ENCODE assay signal across 13 cellular contexts in the genomic region with DNA sequence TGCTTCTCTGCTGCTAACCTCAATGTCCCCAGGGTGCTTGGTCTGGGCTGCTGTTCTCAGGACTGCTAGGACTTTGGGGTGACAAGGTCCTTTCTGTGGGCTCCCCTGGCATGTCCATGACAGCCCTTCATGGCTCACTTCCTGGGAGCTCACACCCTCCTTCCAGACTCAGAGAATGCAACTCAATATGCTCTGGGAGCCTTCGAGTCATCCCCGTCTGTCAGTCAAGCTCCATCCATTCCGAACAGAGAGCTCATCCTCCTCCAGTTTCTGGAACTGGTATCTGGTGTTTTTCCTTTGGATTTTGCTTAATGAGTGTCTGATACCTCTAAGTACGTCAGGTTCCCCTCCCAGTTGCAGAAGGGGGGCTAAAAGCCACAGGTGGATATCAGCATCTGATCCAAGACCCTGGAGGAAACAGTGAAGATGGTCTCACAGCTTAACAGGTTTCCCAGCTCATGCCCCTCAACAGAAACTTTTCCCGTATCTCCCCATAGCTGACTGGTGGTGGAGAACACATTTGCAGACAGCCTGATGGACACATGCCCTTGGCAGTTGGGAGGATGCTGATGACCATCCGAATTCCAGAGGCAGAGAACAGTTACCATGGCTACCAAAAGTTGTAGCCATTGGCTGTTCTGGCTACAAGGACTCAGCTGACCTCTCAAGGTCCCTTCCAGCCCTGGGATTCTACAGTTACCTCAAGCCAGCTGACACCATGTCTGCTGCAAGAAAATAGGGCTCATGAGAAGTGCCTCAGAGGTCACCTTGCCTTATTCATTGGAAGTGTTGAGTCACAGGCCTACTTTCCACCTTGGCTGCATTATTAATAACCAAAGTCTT. TPM values are rescaled to one million over a fixed set of nuclear protein-coding genes. Genes with fewer than 3 reads are reported as not detected.
DNase-seq lines count a peak whose midpoint lies in the region; ATAC-seq and TF ChIP-seq lines count a peak whose summit lies in the region.
"Had no signal": no experiment of that assay in that cellular context is flagged by ENCODE, and none has a peak within 500 bp of the region (broad histone marks: within the 10 kb centered on the region; RNA-seq: fewer than 3 reads in every experiment).

No MANE protein-coding gene starts in this region.

- H3K27me3 Mint-ChIP-seq in effector memory CD8-positive, alpha-beta T cell, result no peaks in the 10 kb centered on the region

- no peaks in the 10 kb centered on the region for H3K27me3 ChIP-seq in SK-N-SH (ENCODE audit: insufficient read depth)

- H3K4me1 Mint-ChIP-seq in effector memory CD8-positive, alpha-beta T cell (ENCODE audit: low read depth in 2 of 2), result peaks cover 18% of the 10 kb centered on the region in 2 donors

- no peaks in the 10 kb centered on the region for H3K9me3 Mint-ChIP-seq in effector memory CD8-positive, alpha-beta T cell

- H3K4me3 ChIP-seq in SK-N-SH (ENCODE audit: low read depth in 2 of 2, low read length in 1 of 2), result no peak overlapping the region
- H3K4me3 ChIP-seq: SK-N-MC had no signal

- H3K79me2 ChIP-seq in SK-N-SH (ENCODE audit: insufficient read depth), result no peaks in the 10 kb centered on the region

- DNase-seq in DMS53 (lab: John Stamatoyannopoulos, UW) (peak; percentile 29), DMS53 treated with DMSO at 0.1 percent for 48 hours (lab: John Stamatoyannopoulos, UW; ENCODE audit: unreplicated experiment) (no peak), M059J (ENCODE audit: low read depth) (peak; percentile 32), pons (ENCODE audit: low spot score) (peak; percentile 40), NCI-H345 (lab: John Stamatoyannopoulos, UW) (no peak), SK-N-SH (no peak)
- no peak for DNase-seq in effector memory CD8-positive, alpha-beta T cell
- DNase-seq: 8988T; activated CD8-positive, alpha-beta memory T cell treated with anti-CD3 and anti-CD28 coated beads for 24 hours; DND-41; NCI-H510A treated with DMSO at 0.1 percent for 48 hours had no signal

- peaks cover 19% of the 10 kb centered on the region for H3F3A ChIP-seq in SK-N-SH (replicated peaks; ENCODE audit: insufficient read depth)

- H3K9me3 ChIP-seq in SK-N-SH, result no peaks in the 10 kb centered on the region

- peak overlapping the region; percentile 16 to 41 for H3K27ac Mint-ChIP-seq in effector memory CD8-positive, alpha-beta T cell

- WGBS in SK-N-SH (ENCODE audit: low lambda C conversion rate), result 90% methylated on average over 5 of the region's 6 CpGs

- no peak overlapping the region for H3K9ac ChIP-seq in SK-N-SH

- H3K4me2 ChIP-seq in SK-N-SH, result no peak overlapping the region

- H3K27ac ChIP-seq in SK-N-SH (ENCODE audit: low read depth in 2 of 2, low read length in 1 of 2), result peak overlapping the region in 1 of 2 experiments; percentile 23; a peak in 2 of 4 replicates
- H3K27ac ChIP-seq: SK-N-MC had no signal

- peaks cover 35% of the 10 kb centered on the region for H3K36me3 Mint-ChIP-seq in effector memory CD8-positive, alpha-beta T cell (ENCODE audit: insufficient read depth)

- TF ChIP-seq RAD21 in SK-N-SH (IDR thresholded peaks at IDR 0.05; ENCODE audit: low read length), result no peak

- TF ChIP-seq CTCF in SK-N-SH (IDR thresholded peaks at IDR 0.05), result no peak

- H4K20me1 ChIP-seq in SK-N-SH (ENCODE audit: insufficient read depth), result no peaks in the 10 kb centered on the region

- H3K9me2 ChIP-seq in SK-N-SH, result no peaks in the 10 kb centered on the region

- no peak overlapping the region for H3K4me3 Mint-ChIP-seq in effector memory CD8-positive, alpha-beta T cell

- peaks cover 28 to 46% of the 10 kb centered on the region in 2 experiments for H3K36me3 ChIP-seq in SK-N-SH (replicated peaks in 1 of 2; ENCODE audit: control insufficient read depth in 1 of 2, insufficient read depth in 2 of 2, low read length in 1 of 2)

- no peaks in the 10 kb centered on the region for H3K4me1 ChIP-seq in SK-N-SH (ENCODE audit: control insufficient read depth in 1 of 2, insufficient read depth in 2 of 2, low read depth in 1 of 2, low read length in 1 of 2)

- no peak for TF ChIP-seq EP300 in SK-N-SH (IDR thresholded peaks at IDR 0.05; ENCODE audit: borderline replicate concordance in 1 of 2, low read depth in 1 of 2, low read length in 1 of 2)

- CTCF ChIA-PET in SK-N-SH (lab: Yijun Ruan, JAX), result no interaction called here

- no peak overlapping the region for H2AFZ ChIP-seq in SK-N-SH (ENCODE audit: low read depth)

- POLR2A ChIA-PET in SK-N-SH (lab: Yijun Ruan, JAX), result interaction anchor here (0.6 to 2.3 kb wide), 2 partner anchors 17 to 75 kb away, joined by 4 to 9 read pairs; a partner anchor contains a TSS

- ATAC-seq in effector memory CD8-positive, alpha-beta T cell (replicated peaks), result no peak
- no peak for ATAC-seq in HG03280 (IDR thresholded peaks at IDR 0.05; ENCODE audit: unreplicated experiment)

TF ChIP-seq in SK-N-SH, 30 proteins besides CTCF, POLR2A, EP300 and RAD21:
- TF ChIP-seq MXI1 (IDR thresholded peaks at IDR 0.05; ENCODE audit: low read depth, low read length), result no peak
TF ChIP-seq in SK-N-SH: peak in this region for 0.

RNA-seq across cellular contexts. Expression of a gene that starts 9.5 kb away (rescaled TPM):
- 19.9 and 28.6 TPM in 2 replicates for total RNA-seq in M059J (2014; rRNA removed; shearing (Covaris generic))
- 41.8 and 45.3 TPM in 2 replicates for polyA plus RNA-seq in SK-N-SH (2012; rRNA removed)
- polyA plus RNA-seq in SK-N-SH (2012; cell fraction: cytosol; rRNA removed), result 31.1 and 37.3 TPM in 2 replicates
- polyA plus RNA-seq in SK-N-SH (2012; cell fraction: nucleus; rRNA removed), result 50.4 and 51.7 TPM in 2 replicates

Comparison
In these comparisons a context has a peak if more than half of its experiments do, and no peak if none do; other contexts are left out.
1. DNase-seq: peak in DMS53 (single experiment), M059J (single experiment) and pons (single experiment); none in DMS53 treated with DMSO at 0.1 percent for 48 hours (single experiment), effector memory CD8-positive, alpha-beta T cell (0 of 3), NCI-H345 (single experiment) and SK-N-SH (single experiment).